14 cellular contexts compared by ENCODE assay signal in genomic region chr17:65751263-65751662, GRCh38.
A peak's percentile ranks its signal among the peaks of the same experiment; 100 is the strongest.
DNase-seq lines count a peak whose midpoint lies in the region; ATAC-seq and TF ChIP-seq lines count a peak whose summit lies in the region.
"Had no signal": no experiment of that assay in that cellular context is flagged by ENCODE, and none has a peak within 500 bp of the region (broad histone marks: within the 10 kb centered on the region; RNA-seq: fewer than 3 reads in every experiment).

No MANE protein-coding gene starts in this region.

- peaks cover 22% of the 10 kb centered on the region for H3K4me1 ChIP-seq in KMS-11 (ENCODE audit: low read depth, poor library complexity, severe bottlenecking)
- peaks cover 13% of the 10 kb centered on the region for H3K4me1 ChIP-seq in psoas muscle
- peaks cover 0 to 29% (median 9%) of the 10 kb centered on the region in 3 donors for H3K4me1 ChIP-seq in esophagus squamous epithelium

- H3K4me3 ChIP-seq in KMS-11 (IDR thresholded peaks at IDR 0.05; ENCODE audit: insufficient read depth, low read depth, low read length) (no peak overlapping the region), psoas muscle (no peak overlapping the region), esophagus squamous epithelium (no peak overlapping the region)
- H3K4me3 ChIP-seq: ovary had no signal

- no peaks in the 10 kb centered on the region for H4K20me1 ChIP-seq in KMS-11 (ENCODE audit: insufficient read depth)

- H3K4me1 Mint-ChIP-seq in Calu3 (ENCODE audit: low read depth, unreplicated experiment) (peaks cover 17% of the 10 kb centered on the region), brain (peaks cover 31% of the 10 kb centered on the region)

- ATAC-seq in psoas muscle: peak in 3 of 4 donors; percentile 62 to 67 (median 62)

- H3K27ac ChIP-seq in KMS-11 (no peak overlapping the region), psoas muscle (peak overlapping the region; percentile 56), esophagus squamous epithelium (peak overlapping the region in 2 of 4 donors; percentile 45 to 51)

- CTCF ChIA-PET in Calu3 (lab: Charles Lee): no interaction called here

- H3K36me3 ChIP-seq in KMS-11 (ENCODE audit: insufficient read depth) (no peaks in the 10 kb centered on the region), psoas muscle (ENCODE audit: insufficient read depth in 1 of 2, low read depth in 1 of 2) (no peaks in the 10 kb centered on the region), esophagus squamous epithelium (no peaks in the 10 kb centered on the region)
- H3K36me3 ChIP-seq: ovary had no signal

- no peak for TF ChIP-seq POLR2A in esophagus squamous epithelium (IDR thresholded peaks at IDR 0.05)

- H3K27ac Mint-ChIP-seq in Calu3 (ENCODE audit: unreplicated experiment) (no peak overlapping the region), brain (peak overlapping the region in 3 of 5 experiments; percentile 7 to 88 (median 61))

- H3K27me3 ChIP-seq in KMS-11 (ENCODE audit: insufficient read depth, low read depth) (no peaks in the 10 kb centered on the region), psoas muscle (ENCODE audit: insufficient read depth in 3 of 3, low read length in 2 of 3) (no peaks in the 10 kb centered on the region), esophagus squamous epithelium (no peaks in the 10 kb centered on the region)
- H3K27me3 ChIP-seq: ovary had no signal

- intact Hi-C loops in Calu3 (cut with micrococcal nuclease; ENCODE audit: unreplicated experiment): no loop called here
- intact Hi-C loops in psoas muscle (cut with DNase I): loop anchor here in 1 of 2 donors (10.0 kb wide), 2 partner anchors 186 to 296 kb away; partner anchors contain the start of gene AXIN2
- intact Hi-C loops in esophagus squamous epithelium (cut with DNase I): no loop called here

- no peak overlapping the region for H3K9ac ChIP-seq in KMS-11

- no peaks in the 10 kb centered on the region for H3K9me3 Mint-ChIP-seq in Calu3 (ENCODE audit: low read depth, unreplicated experiment)
- peaks cover 0 to 3% (median 0%) of the 10 kb centered on the region in 5 experiments for H3K9me3 Mint-ChIP-seq in brain
- H3K9me3 Mint-ChIP-seq: stimulated activated naive CD8-positive, alpha-beta T cell treated with anti-CD3 and anti-CD28 coated beads, Interleukin-15, Interleukin-2, amounts not matched to agents 100 ng/mL and 50 ng/mL, for 24 hours had no signal

- peak overlapping the region; percentile 8 for H3K4me2 ChIP-seq in KMS-11

- H3K9me3 ChIP-seq in psoas muscle (no peaks in the 10 kb centered on the region), esophagus squamous epithelium (no peaks in the 10 kb centered on the region)
- H3K9me3 ChIP-seq: ovary had no signal

- H3K36me3 Mint-ChIP-seq in Calu3 (ENCODE audit: insufficient read depth, unreplicated experiment): peaks cover 4% of the 10 kb centered on the region
- no peaks in the 10 kb centered on the region for H3K36me3 Mint-ChIP-seq in brain
- H3K36me3 Mint-ChIP-seq: naive B cell had no signal

- H2AFZ ChIP-seq in KMS-11 (ENCODE audit: low read depth): no peak overlapping the region

- no peaks in the 10 kb centered on the region for H3K27me3 Mint-ChIP-seq in Calu3 (ENCODE audit: unreplicated experiment)
- peaks cover 5% of the 10 kb centered on the region for H3K27me3 Mint-ChIP-seq in brain

- WGBS in psoas muscle, 3 donors: 41 to 69% (median 49%) methylated on average over 5 of the region's 5 CpGs
- 50 to 62% methylated on average over 5 of the region's 5 CpGs for WGBS in esophagus squamous epithelium, 2 donors

- H3K79me2 ChIP-seq in KMS-11 (ENCODE audit: insufficient read depth, low read depth): no peaks in the 10 kb centered on the region

- BruUV-seq in Calu3 (replicated peaks; lab: Mats Ljungman, UMichigan): no TSS peak

- H3K4me3 Mint-ChIP-seq in Calu3 (ENCODE audit: low read depth, unreplicated experiment): peak overlapping the region; percentile 2
- no peak overlapping the region for H3K4me3 Mint-ChIP-seq in brain
- H3K4me3 Mint-ChIP-seq: naive B cell; stimulated activated naive CD8-positive, alpha-beta T cell treated with anti-CD3 and anti-CD28 coated beads, Interleukin-15, Interleukin-2, amounts not matched to agents 100 ng/mL and 50 ng/mL, for 24 hours had no signal

- no peak for DNase-seq in Calu3
- no peak for DNase-seq in psoas muscle
- DNase-seq in stimulated activated naive CD4-positive, alpha-beta T cell treated with Interleukin-2 at 50 U/mL for 16 hours (lab: John Stamatoyannopoulos, UW): no peak
- no peak for DNase-seq in stimulated activated CD4-positive, alpha-beta T cell treated with anti-CD3 and anti-CD28 coated beads, Interleukin-12 subunit alpha, Interleukin-12 subunit beta, amount 100 ng/mL, for 4 hours
- no peak for DNase-seq in esophagus squamous epithelium (lab: John Stamatoyannopoulos, UW)
- DNase-seq in OCI-M2 (lab: John Stamatoyannopoulos, UW; ENCODE audit: unreplicated experiment): no peak
- DNase-seq: activated gamma-delta T cell, naive B cell, NCI-H1417 treated with DMSO at 0.1 percent for 48 hours, NCI-H524 treated with DMSO at 0.1 percent for 48 hours had no signal

- TF ChIP-seq CTCF in Calu3 (IDR thresholded peaks at IDR 0.05; ENCODE audit: unreplicated experiment) (no peak), KMS-11 (conservative IDR thresholded peaks at IDR 0.05; ENCODE audit: low read depth, low read length) (no peak), brain (conservative IDR thresholded peaks at IDR 0.05) (no peak), psoas muscle (IDR thresholded peaks at IDR 0.05) (no peak), esophagus squamous epithelium (IDR thresholded peaks at IDR 0.05) (no peak)
